ENCODE assay signal across 12 cellular contexts in the genomic region with DNA sequence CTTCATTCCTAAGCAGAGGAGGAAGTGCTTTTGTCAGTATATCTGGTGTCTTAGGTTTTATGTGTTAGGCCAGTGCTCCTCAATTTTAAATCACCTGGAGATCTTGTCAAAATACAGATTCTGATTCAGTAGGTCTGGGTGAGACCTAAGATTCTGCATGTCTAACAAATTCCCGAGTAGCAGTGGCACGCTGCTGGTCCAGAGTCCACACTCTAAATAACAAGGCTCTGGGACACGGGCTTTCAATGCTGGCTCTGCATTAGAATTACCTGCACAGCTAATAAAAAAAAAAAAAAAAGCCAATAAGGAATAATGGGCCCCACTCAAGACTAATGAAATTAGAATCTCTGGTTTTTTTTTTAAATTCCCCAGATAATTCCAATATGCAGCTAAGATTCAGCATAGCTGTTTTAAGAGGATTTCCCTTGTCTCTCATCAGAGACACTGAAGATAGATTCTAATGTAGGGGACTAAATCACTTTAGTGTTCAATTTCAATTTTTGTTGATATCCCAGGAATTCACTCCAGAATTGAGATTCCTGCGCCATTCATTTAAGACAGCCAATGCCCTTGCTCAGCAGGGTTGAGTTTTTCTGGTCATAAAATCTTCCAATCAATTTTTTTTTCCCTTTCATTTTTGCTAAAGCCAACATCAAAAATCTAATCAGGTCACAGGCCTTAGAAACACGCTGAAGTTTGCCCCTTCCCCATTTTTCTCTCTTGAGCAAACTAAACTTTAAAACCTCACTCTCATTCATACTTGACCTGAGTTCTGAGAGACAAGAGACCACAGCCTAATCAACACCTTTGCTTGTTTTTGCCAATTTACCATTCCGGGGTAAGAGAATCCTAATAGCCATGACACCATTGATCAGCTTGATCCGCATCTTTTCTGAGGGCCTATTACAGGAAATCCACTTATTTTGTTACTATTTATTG. TPM values are rescaled to one million over a fixed set of nuclear protein-coding genes. Genes with fewer than 3 reads are reported as not detected.
A peak's percentile ranks its signal among the peaks of the same experiment; 100 is the strongest.
DNase-seq lines count a peak whose midpoint lies in the region; ATAC-seq and TF ChIP-seq lines count a peak whose summit lies in the region.
"Had no signal": no experiment of that assay in that cellular context is flagged by ENCODE, and none has a peak within 500 bp of the region (broad histone marks: within the 10 kb centered on the region; RNA-seq: fewer than 3 reads in every experiment).

No MANE protein-coding gene starts in this region.

- H3K27ac Mint-ChIP-seq in stimulated activated naive CD8-positive, alpha-beta T cell treated with anti-CD3 and anti-CD28 coated beads, Interleukin-15, Interleukin-2, amounts not matched to agents 100 ng/mL and 50 ng/mL, for 24 hours, result no peak overlapping the region
- H3K27ac Mint-ChIP-seq in stimulated activated naive CD8-positive, alpha-beta T cell treated with anti-CD3 and anti-CD28 coated beads, Interleukin-15, amount 100 ng/mL, for 72 hours, result no peak overlapping the region
- peak overlapping the region; percentile 99 for H3K27ac Mint-ChIP-seq in activated T-helper 17 cell treated with anti-CD3 and anti-CD28 coated beads, Interleukin-2, amount 50 U/mL, for 72 hours

- H3K9me3 ChIP-seq in mesenchymal stem cell (ENCODE audit: control insufficient read depth, low read length) (no peaks in the 10 kb centered on the region), upper lobe of right lung (no peaks in the 10 kb centered on the region)

- peaks cover 6 to 47% of the 10 kb centered on the region in 2 experiments for H3K36me3 ChIP-seq in mesenchymal stem cell (ENCODE audit: control insufficient read depth in 1 of 2, insufficient read depth in 2 of 2, low read depth in 1 of 2, low read length in 2 of 2)
- peaks cover 31% of the 10 kb centered on the region for H3K36me3 ChIP-seq in upper lobe of right lung

- H3K4me2 ChIP-seq in mesenchymal stem cell (ENCODE audit: low read length, poor library complexity, severe bottlenecking), result no peak overlapping the region

- TF ChIP-seq CTCF in upper lobe of right lung (IDR thresholded peaks at IDR 0.05), result no peak

- H2AK5ac ChIP-seq in mesenchymal stem cell (ENCODE audit: low read length, severe bottlenecking), result no peak overlapping the region

- H2BK5ac ChIP-seq in mesenchymal stem cell (ENCODE audit: low read depth, low read length, poor library complexity, severe bottlenecking), result no peak overlapping the region

- H4K8ac ChIP-seq in mesenchymal stem cell (ENCODE audit: low read length), result no peak overlapping the region

- ATAC-seq in stimulated activated naive CD8-positive, alpha-beta T cell treated with anti-CD3 and anti-CD28 coated beads, Interleukin-15, amount 100 ng/mL, for 72 hours, result no peak
- ATAC-seq in activated T-helper 17 cell treated with anti-CD3 and anti-CD28 coated beads, Interleukin-2, amount 50 U/mL, for 72 hours (replicated peaks), result no peak
- ATAC-seq in upper lobe of right lung, result no peak
- ATAC-seq: HCT116 had no signal

- H3K14ac ChIP-seq in mesenchymal stem cell (ENCODE audit: low read length in 2 of 2), result no peak overlapping the region

- no peak overlapping the region for H2BK12ac ChIP-seq in mesenchymal stem cell (ENCODE audit: low read length in 2 of 2)

- 97% methylated on average over 6 of the region's 7 CpGs for WGBS in mesenchymal stem cell

- no peak overlapping the region for H3K4ac ChIP-seq in mesenchymal stem cell (ENCODE audit: low read depth in 1 of 2, low read length in 2 of 2)

- H3K79me1 ChIP-seq in mesenchymal stem cell (replicated peaks; ENCODE audit: low read length, poor library complexity, severe bottlenecking), result peaks cover 25% of the 10 kb centered on the region

- no peak overlapping the region for H3K18ac ChIP-seq in mesenchymal stem cell (ENCODE audit: low read depth in 1 of 2, low read length in 2 of 2)

- H3K4me3 Mint-ChIP-seq in stimulated activated naive CD8-positive, alpha-beta T cell treated with anti-CD3 and anti-CD28 coated beads, Interleukin-15, Interleukin-2, amounts not matched to agents 100 ng/mL and 50 ng/mL, for 24 hours, result peak overlapping the region; percentile 97
- peak overlapping the region in 1 of 2 donors; percentile 16 for H3K4me3 Mint-ChIP-seq in stimulated activated naive CD8-positive, alpha-beta T cell treated with anti-CD3 and anti-CD28 coated beads, Interleukin-15, amount 100 ng/mL, for 72 hours
- H3K4me3 Mint-ChIP-seq in activated T-helper 17 cell treated with anti-CD3 and anti-CD28 coated beads, Interleukin-2, amount 50 U/mL, for 72 hours, result peak overlapping the region; percentile 94

- H3K36me3 Mint-ChIP-seq in stimulated activated naive CD8-positive, alpha-beta T cell treated with anti-CD3 and anti-CD28 coated beads, Interleukin-15, Interleukin-2, amounts not matched to agents 100 ng/mL and 50 ng/mL, for 24 hours (ENCODE audit: low read depth), result peaks cover 70% of the 10 kb centered on the region
- H3K36me3 Mint-ChIP-seq in activated T-helper 17 cell treated with anti-CD3 and anti-CD28 coated beads, Interleukin-2, amount 50 U/mL, for 72 hours (ENCODE audit: low read depth), result peaks cover 77% of the 10 kb centered on the region

- no peak overlapping the region for H2BK120ac ChIP-seq in mesenchymal stem cell (ENCODE audit: low read depth, low read length)

- H3K23ac ChIP-seq in mesenchymal stem cell (ENCODE audit: low read length in 2 of 2), result no peak overlapping the region

- H3K9ac ChIP-seq in mesenchymal stem cell (ENCODE audit: low read length), result peak overlapping the region; percentile 96

- H3K4me1 ChIP-seq in mesenchymal stem cell (ENCODE audit: control insufficient read depth, insufficient read depth, low read depth, low read length), result peaks cover 7% of the 10 kb centered on the region
- H3K4me1 ChIP-seq in upper lobe of right lung, result peaks cover 44% of the 10 kb centered on the region

- H3K4me3 ChIP-seq in mesenchymal stem cell (ENCODE audit: insufficient read depth in 1 of 2, low read depth in 1 of 2, low read length in 2 of 2) (peak overlapping the region in 1 of 2 experiments; percentile 98), upper lobe of right lung (no peak overlapping the region)

- H3K4me1 Mint-ChIP-seq in stimulated activated naive CD8-positive, alpha-beta T cell treated with anti-CD3 and anti-CD28 coated beads, Interleukin-15, Interleukin-2, amounts not matched to agents 100 ng/mL and 50 ng/mL, for 24 hours (ENCODE audit: low read depth), result peaks cover 65% of the 10 kb centered on the region
- peaks cover 72% of the 10 kb centered on the region for H3K4me1 Mint-ChIP-seq in stimulated activated naive CD8-positive, alpha-beta T cell treated with anti-CD3 and anti-CD28 coated beads, Interleukin-15, amount 100 ng/mL, for 72 hours
- peaks cover 37% of the 10 kb centered on the region for H3K4me1 Mint-ChIP-seq in activated T-helper 17 cell treated with anti-CD3 and anti-CD28 coated beads, Interleukin-2, amount 50 U/mL, for 72 hours

- H2AFZ ChIP-seq in mesenchymal stem cell (ENCODE audit: low read depth, low read length), result no peak overlapping the region

- H2BK15ac ChIP-seq in mesenchymal stem cell (ENCODE audit: low read depth, poor library complexity, severe bottlenecking), result no peak overlapping the region

- no peaks in the 10 kb centered on the region for H3K9me3 Mint-ChIP-seq in stimulated activated naive CD8-positive, alpha-beta T cell treated with anti-CD3 and anti-CD28 coated beads, Interleukin-15, Interleukin-2, amounts not matched to agents 100 ng/mL and 50 ng/mL, for 24 hours
- H3K9me3 Mint-ChIP-seq in stimulated activated naive CD8-positive, alpha-beta T cell treated with anti-CD3 and anti-CD28 coated beads, Interleukin-15, amount 100 ng/mL, for 72 hours, result peaks cover 4 to 6% of the 10 kb centered on the region in 2 donors
- H3K9me3 Mint-ChIP-seq in activated T-helper 17 cell treated with anti-CD3 and anti-CD28 coated beads, Interleukin-2, amount 50 U/mL, for 72 hours, result no peaks in the 10 kb centered on the region

- intact Hi-C loops in upper lobe of right lung (cut with DNase I), result no loop called here

- H3K27me3 Mint-ChIP-seq in stimulated activated naive CD8-positive, alpha-beta T cell treated with anti-CD3 and anti-CD28 coated beads, Interleukin-15, Interleukin-2, amounts not matched to agents 100 ng/mL and 50 ng/mL, for 24 hours, result no peaks in the 10 kb centered on the region
- no peaks in the 10 kb centered on the region for H3K27me3 Mint-ChIP-seq in stimulated activated naive CD8-positive, alpha-beta T cell treated with anti-CD3 and anti-CD28 coated beads, Interleukin-15, amount 100 ng/mL, for 72 hours
- H3K27me3 Mint-ChIP-seq in activated T-helper 17 cell treated with anti-CD3 and anti-CD28 coated beads, Interleukin-2, amount 50 U/mL, for 72 hours, result no peaks in the 10 kb centered on the region

- no peak for DNase-seq in stimulated activated naive CD8-positive, alpha-beta T cell treated with anti-CD3 and anti-CD28 coated beads, Interleukin-15, amount 100 ng/mL, for 72 hours
- no peak for DNase-seq in mesenchymal stem cell
- DNase-seq in upper lobe of right lung, result no peak
- DNase-seq in HT-29 (ENCODE audit: low spot score), result no peak
- no peak for DNase-seq in stimulated activated CD4-positive, alpha-beta T cell treated with anti-CD3 and anti-CD28 coated beads, Interleukin-2, amount 100 ng/mL, for 24 hours
- DNase-seq in epidermal melanocyte (ENCODE audit: insufficient read length, low spot score), result no peak
- DNase-seq: amygdala, C1 segment of cervical spinal cord, NCI-H2171 treated with DMSO at 0.1 percent for 48 hours had no signal

- H4K91ac ChIP-seq in mesenchymal stem cell (ENCODE audit: low read length), result no peak overlapping the region

- H3K27ac ChIP-seq in mesenchymal stem cell (ENCODE audit: low read length, poor library complexity, severe bottlenecking) (no peak overlapping the region), upper lobe of right lung (no peak overlapping the region)

- H3K27me3 ChIP-seq in mesenchymal stem cell (ENCODE audit: control insufficient read depth in 1 of 2, insufficient read depth in 1 of 2, low read length in 2 of 2), result no peaks in the 10 kb centered on the region
- H3K27me3 ChIP-seq in upper lobe of right lung, result no peaks in the 10 kb centered on the region

RNA-seq across cellular contexts. Expression of a gene that starts 2.4 kb away (rescaled TPM):
- total RNA-seq in activated T-helper 17 cell treated with anti-CD3 and anti-CD28 coated beads, Interleukin-2, amount 50 U/mL, for 72 hours, result 10 to 100 TPM; 51.6 to 55.3 TPM
- 27.2 TPM for polyA plus RNA-seq in mesenchymal stem cell (2013, experiment 1 of 2)
- 27.8 TPM for polyA plus RNA-seq in mesenchymal stem cell (2013, experiment 2 of 2)
- 42.3 TPM for total RNA-seq in upper lobe of right lung
- 13.3 and 14.4 TPM in 2 replicates for total RNA-seq in HT-29 (2014; rRNA removed; shearing (Covaris generic))

RNA-seq across cellular contexts. Expression of a gene that starts 2.6 kb away (rescaled TPM):
- total RNA-seq in activated T-helper 17 cell treated with anti-CD3 and anti-CD28 coated beads, Interleukin-2, amount 50 U/mL, for 72 hours, result 10 to 100 TPM; 19.2 to 23.5 TPM
- polyA plus RNA-seq in mesenchymal stem cell (2013, experiment 1 of 2), result 41.0 TPM
- 44.4 TPM for polyA plus RNA-seq in mesenchymal stem cell (2013, experiment 2 of 2)
- 28.1 TPM for total RNA-seq in upper lobe of right lung
- 8.7 and 9.9 TPM in 2 replicates for total RNA-seq in HT-29 (2014; rRNA removed; shearing (Covaris generic))

RNA-seq across cellular contexts. Expression of a gene that starts 18.3 kb away (rescaled TPM):
- under 1 TPM; 0.66 to 0.76 TPM for total RNA-seq in activated T-helper 17 cell treated with anti-CD3 and anti-CD28 coated beads, Interleukin-2, amount 50 U/mL, for 72 hours
- polyA plus RNA-seq in mesenchymal stem cell (2013, experiment 1 of 2), result 0.03 TPM
- polyA plus RNA-seq in mesenchymal stem cell (2013, experiment 2 of 2), result 0.03 TPM
- total RNA-seq in upper lobe of right lung, result 1.1 TPM
- total RNA-seq in HT-29 (2014; rRNA removed; shearing (Covaris generic)), result 0.08 and 0.31 TPM in 2 replicates

RNA-seq across cellular contexts. Expression of a gene that starts 54.6 kb away (rescaled TPM):
- total RNA-seq in activated T-helper 17 cell treated with anti-CD3 and anti-CD28 coated beads, Interleukin-2, amount 50 U/mL, for 72 hours, result 100 to 1,000 TPM; 106 to 185 TPM
- 74.6 TPM for polyA plus RNA-seq in mesenchymal stem cell (2013, experiment 1 of 2)
- 75.9 TPM for polyA plus RNA-seq in mesenchymal stem cell (2013, experiment 2 of 2)
- 120 TPM for total RNA-seq in upper lobe of right lung
- 50.6 and 52.4 TPM in 2 replicates for total RNA-seq in HT-29 (2014; rRNA removed; shearing (Covaris generic))
